In genomic region chr14:104136472-104137296, GRCh38 we compare ENCODE assay signal across 10 cellular contexts. TPM values are rescaled to one million over a fixed set of nuclear protein-coding genes. Genes with fewer than 3 reads are reported as not detected.
DNase-seq lines count a peak whose midpoint lies in the region; ATAC-seq, FAIRE-seq and TF ChIP-seq lines count a peak whose summit lies in the region.
"Had no signal": no experiment of that assay in that cellular context is flagged by ENCODE, and none has a peak within 500 bp of the region (broad histone marks: within the 10 kb centered on the region; RNA-seq: fewer than 3 reads in every experiment).

No MANE protein-coding gene starts in this region.

- no peak for ATAC-seq in stimulated activated naive CD8-positive, alpha-beta T cell treated with anti-CD3 and anti-CD28 coated beads, Interleukin-15, Interleukin-2, amounts not matched to agents 100 U/mL and 50 U/mL, for 24 hours
- ATAC-seq in naive B cell (ENCODE audit: low read depth in 2 of 2) = no peak
- ATAC-seq in GM18868 (IDR thresholded peaks at IDR 0.05; ENCODE audit: unreplicated experiment) = no peak
- ATAC-seq in HG03354 (IDR thresholded peaks at IDR 0.05; ENCODE audit: poor library complexity, severe bottlenecking, unreplicated experiment) = no peak

- peak overlapping the region; percentile 43 for H3K4me3 Mint-ChIP-seq in stimulated activated naive CD8-positive, alpha-beta T cell treated with anti-CD3 and anti-CD28 coated beads, Interleukin-15, Interleukin-2, amounts not matched to agents 100 ng/mL and 50 ng/mL, for 24 hours
- no peak overlapping the region for H3K4me3 Mint-ChIP-seq in chondrocyte (ENCODE audit: unreplicated experiment)
- H3K4me3 Mint-ChIP-seq in naive B cell = peak overlapping the region; percentile 54 to 88 (median 76)

- no peaks in the 10 kb centered on the region for H3K9me3 ChIP-seq in small intestine (ENCODE audit: control insufficient read depth, low read depth)
- H3K9me3 ChIP-seq: SJSA1 had no signal

- H3K4me3 ChIP-seq in small intestine (ENCODE audit: low read depth in 1 of 2, low read length in 2 of 2) = peak overlapping the region in 1 of 2 donors; percentile 23
- H3K4me3 ChIP-seq: SJSA1 had no signal

- H3K36me3 Mint-ChIP-seq in stimulated activated naive CD8-positive, alpha-beta T cell treated with anti-CD3 and anti-CD28 coated beads, Interleukin-15, Interleukin-2, amounts not matched to agents 100 ng/mL and 50 ng/mL, for 24 hours (ENCODE audit: low read depth) = no peaks in the 10 kb centered on the region
- H3K36me3 Mint-ChIP-seq in chondrocyte (ENCODE audit: low read depth) = no peaks in the 10 kb centered on the region
- H3K36me3 Mint-ChIP-seq in naive B cell = no peaks in the 10 kb centered on the region

- H3K4me1 ChIP-seq in small intestine (ENCODE audit: control insufficient read depth in 2 of 2, insufficient read depth in 1 of 2, low read depth in 1 of 2, low read length in 1 of 2) = peaks cover 0 to 3% of the 10 kb centered on the region in 2 donors

- no peaks in the 10 kb centered on the region for H3K36me3 ChIP-seq in small intestine (ENCODE audit: control insufficient read depth in 2 of 2, insufficient read depth in 2 of 2, low read length in 2 of 2)
- H3K36me3 ChIP-seq: SJSA1 had no signal

- no peak for FAIRE-seq in small intestine (lab: Jason Lieb, UNC)

- no peak for TF ChIP-seq CTCF in chondrocyte (IDR thresholded peaks at IDR 0.05)

- WGBS in small intestine, 3 donors = 3 to 4% (median 3%) methylated on average over 62 to 77 of the region's 77 CpGs

- no peak overlapping the region for H3K27ac ChIP-seq in small intestine (ENCODE audit: low read depth in 1 of 2, low read length in 1 of 2)
- H3K27ac ChIP-seq: SJSA1 had no signal

- no peak overlapping the region for H3K27ac Mint-ChIP-seq in stimulated activated naive CD8-positive, alpha-beta T cell treated with anti-CD3 and anti-CD28 coated beads, Interleukin-15, Interleukin-2, amounts not matched to agents 100 ng/mL and 50 ng/mL, for 24 hours
- H3K27ac Mint-ChIP-seq in chondrocyte (ENCODE audit: unreplicated experiment) (peak overlapping the region; percentile 12), naive B cell (peak overlapping the region in 1 of 6 donors; percentile 26)

- peaks cover 5% of the 10 kb centered on the region for H3K4me1 Mint-ChIP-seq in stimulated activated naive CD8-positive, alpha-beta T cell treated with anti-CD3 and anti-CD28 coated beads, Interleukin-15, Interleukin-2, amounts not matched to agents 100 ng/mL and 50 ng/mL, for 24 hours (ENCODE audit: low read depth)
- H3K4me1 Mint-ChIP-seq in chondrocyte (ENCODE audit: low read depth) (peaks cover 8% of the 10 kb centered on the region), naive B cell (peaks cover 11 to 16% (median 11%) of the 10 kb centered on the region in 3 donors)

- peaks cover 40% of the 10 kb centered on the region for H3K27me3 Mint-ChIP-seq in stimulated activated naive CD8-positive, alpha-beta T cell treated with anti-CD3 and anti-CD28 coated beads, Interleukin-15, Interleukin-2, amounts not matched to agents 100 ng/mL and 50 ng/mL, for 24 hours
- H3K27me3 Mint-ChIP-seq in chondrocyte (ENCODE audit: low read depth) (peaks cover 28% of the 10 kb centered on the region), naive B cell (peaks cover 17 to 70% (median 43%) of the 10 kb centered on the region in 3 donors)

- H3K9me3 Mint-ChIP-seq in stimulated activated naive CD8-positive, alpha-beta T cell treated with anti-CD3 and anti-CD28 coated beads, Interleukin-15, Interleukin-2, amounts not matched to agents 100 ng/mL and 50 ng/mL, for 24 hours = no peaks in the 10 kb centered on the region
- H3K9me3 Mint-ChIP-seq in chondrocyte (ENCODE audit: low read depth) (no peaks in the 10 kb centered on the region), naive B cell (peaks cover 0 to 6% (median 0%) of the 10 kb centered on the region in 7 donors)

- H3K27me3 ChIP-seq in small intestine (ENCODE audit: control insufficient read depth in 2 of 2, insufficient read depth in 2 of 2, low read length in 2 of 2) = peaks cover 30 to 44% of the 10 kb centered on the region in 2 donors

- DNase-seq in stimulated activated naive CD8-positive, alpha-beta T cell treated with anti-CD3 and anti-CD28 coated beads, Interleukin-15, Interleukin-2, amounts not matched to agents 100 U/mL and 50 U/mL, for 24 hours = no peak
- DNase-seq in chondrocyte (ENCODE audit: low spot score) = peak; percentile 80
- no peak for DNase-seq in naive B cell
- no peak for DNase-seq in small intestine
- DNase-seq in activated CD4-positive, CD25-positive, alpha-beta regulatory T cell (lab: John Stamatoyannopoulos, UW) = no peak
- DNase-seq: GF-D8 had no signal

RNA-seq across cellular contexts. Expression of gene KIF26A, which starts 1.7 kb away (rescaled TPM):
- 0.28 to 0.60 TPM (median 0.60 TPM) in 3 replicates for total RNA-seq in chondrocyte
- polyA plus RNA-seq in naive B cell (ENCODE audit: low read depth in 6 of 6) (not detected), small intestine (1 to 10 TPM in 1 of 3 donors, under 1 TPM in 1, not detected in 1; 0.27 to 4.8 TPM)

RNA-seq across cellular contexts. Expression of gene ASPG, which starts 51.2 kb away (rescaled TPM):
- total RNA-seq in chondrocyte = not detected in 3 replicates
- polyA plus RNA-seq in naive B cell (ENCODE audit: low read depth in 6 of 6) = not detected
- 1 to 10 TPM in 2 of 3 donors, under 1 TPM in 1; 0.43 to 2.7 (median 1.9) TPM for polyA plus RNA-seq in small intestine
- total RNA-seq: SJSA1 had no signal
